In genomic region chr5:150156033-150156381, GRCh38 we compare ENCODE assay signal across 8 cellular contexts. TPM values are rescaled to one million over a fixed set of nuclear protein-coding genes. Genes with fewer than 3 reads are reported as not detected.
A peak's percentile ranks its signal among the peaks of the same experiment; 100 is the strongest.
DNase-seq lines count a peak whose midpoint lies in the region; ATAC-seq, FAIRE-seq and TF ChIP-seq lines count a peak whose summit lies in the region.

No MANE protein-coding gene starts in this region.

- H3K27ac ChIP-seq in right cardiac atrium (ENCODE audit: low read length): peak overlapping the region; percentile 84

- intact Hi-C loops in right cardiac atrium (cut with DNase I): no loop called here

- H3K9me3 ChIP-seq in right cardiac atrium (ENCODE audit: control insufficient read depth, low read length): no peaks in the 10 kb centered on the region

- peaks cover 10% of the 10 kb centered on the region for H3K27me3 Mint-ChIP-seq in WTC11 (ENCODE audit: low read depth)
- H3K27me3 Mint-ChIP-seq in stimulated activated naive B cell treated with anti-CD40 and anti-IgM and Interleukin-4, amounts not matched to agents 10 μg/mL and 1 μg/mL and 100 μg/mL, for 72 hours: peaks cover 0 to 16% of the 10 kb centered on the region in 2 donors

- no peaks in the 10 kb centered on the region for H3K4me1 ChIP-seq in right cardiac atrium (ENCODE audit: control insufficient read depth, insufficient read depth, low read length)

- ATAC-seq in GM19395 (IDR thresholded peaks at IDR 0.05; ENCODE audit: unreplicated experiment) (peak; percentile 13), WTC11 (no peak), right cardiac atrium (peak in 1 of 2 donors; percentile 1), GM18870 (IDR thresholded peaks at IDR 0.05; ENCODE audit: unreplicated experiment) (no peak)
- peak; percentile 3 to 4 for ATAC-seq in stimulated activated naive B cell treated with anti-CD40 and anti-IgM and Interleukin-4, amounts not matched to agents 10 μg/mL and 1 μg/mL and 100 μg/mL, for 72 hours (replicated peaks)

- peak overlapping the region; percentile 69 for H3K4me3 ChIP-seq in right cardiac atrium (ENCODE audit: low read length)

- POLR2A ChIA-PET in WTC11 (lab: Charles Lee): interaction anchor here (0.7 kb wide), 1 partner anchor 20 kb away, joined by 5 read pairs; no protein-coding TSS in a partner anchor

- no peaks in the 10 kb centered on the region for H3K36me3 Mint-ChIP-seq in WTC11
- no peaks in the 10 kb centered on the region for H3K36me3 Mint-ChIP-seq in stimulated activated naive B cell treated with anti-CD40 and anti-IgM and Interleukin-4, amounts not matched to agents 10 μg/mL and 1 μg/mL and 100 μg/mL, for 72 hours

- H3K4me3 Mint-ChIP-seq in WTC11: peak overlapping the region; percentile 67
- peak overlapping the region; percentile 93 to 96 for H3K4me3 Mint-ChIP-seq in stimulated activated naive B cell treated with anti-CD40 and anti-IgM and Interleukin-4, amounts not matched to agents 10 μg/mL and 1 μg/mL and 100 μg/mL, for 72 hours

- H3K9me3 Mint-ChIP-seq in WTC11: no peaks in the 10 kb centered on the region
- H3K9me3 Mint-ChIP-seq in stimulated activated naive B cell treated with anti-CD40 and anti-IgM and Interleukin-4, amounts not matched to agents 10 μg/mL and 1 μg/mL and 100 μg/mL, for 72 hours: no peaks in the 10 kb centered on the region

- no peak for TF ChIP-seq POLR2A in GM12892 (IDR thresholded peaks at IDR 0.05; ENCODE audit: low read depth, low read length)

- H3K27me3 ChIP-seq in right cardiac atrium (ENCODE audit: control insufficient read depth, insufficient read depth): no peaks in the 10 kb centered on the region

- no peak for FAIRE-seq in GM12892 (lab: Jason Lieb, UNC)

- WGBS in right cardiac atrium: 6% methylated on average over 9 of the region's 9 CpGs

- H3K4me1 Mint-ChIP-seq in WTC11: peaks cover 29% of the 10 kb centered on the region
- H3K4me1 Mint-ChIP-seq in stimulated activated naive B cell treated with anti-CD40 and anti-IgM and Interleukin-4, amounts not matched to agents 10 μg/mL and 1 μg/mL and 100 μg/mL, for 72 hours: peaks cover 26 to 46% of the 10 kb centered on the region in 2 donors

- CTCF ChIA-PET in WTC11 (lab: Charles Lee): interaction anchor here (0.6 to 3.9 kb wide), 9 partner anchors 11 to 194 kb away, joined by 4 to 20 read pairs (median 5); no protein-coding TSS in a partner anchor

- no peak for TF ChIP-seq CTCF in WTC11 (IDR thresholded peaks at IDR 0.05)

- peak overlapping the region; percentile 54; the same call in 1 of the 2 replicates for H3K27ac Mint-ChIP-seq in WTC11
- H3K27ac Mint-ChIP-seq in stimulated activated naive B cell treated with anti-CD40 and anti-IgM and Interleukin-4, amounts not matched to agents 10 μg/mL and 1 μg/mL and 100 μg/mL, for 72 hours: peak overlapping the region; percentile 94

- DNase-seq in WTC11 (ENCODE audit: low spot score) (no peak), right cardiac atrium (no peak), AG08396 (ENCODE audit: low spot score) (no peak), GM12892 (ENCODE audit: insufficient read length) (no peak), retina (no peak)
- DNase-seq in stimulated activated naive B cell treated with anti-CD40 and anti-IgM and Interleukin-4, amounts not matched to agents 10 μg/mL and 1 μg/mL and 100 μg/mL, for 72 hours: no peak

TF ChIP-seq in WTC11, 78 proteins besides CTCF, POLR2A, EP300 and RAD21:
- TF ChIP-seq ZNF512 (CRISPR knock-in tag; IDR thresholded peaks at IDR 0.05; ENCODE audit: borderline replicate concordance): 0 out of 2 replicates have a peak, but pooled peaks have one; percentile 41
- TF ChIP-seq, protein P1, sequence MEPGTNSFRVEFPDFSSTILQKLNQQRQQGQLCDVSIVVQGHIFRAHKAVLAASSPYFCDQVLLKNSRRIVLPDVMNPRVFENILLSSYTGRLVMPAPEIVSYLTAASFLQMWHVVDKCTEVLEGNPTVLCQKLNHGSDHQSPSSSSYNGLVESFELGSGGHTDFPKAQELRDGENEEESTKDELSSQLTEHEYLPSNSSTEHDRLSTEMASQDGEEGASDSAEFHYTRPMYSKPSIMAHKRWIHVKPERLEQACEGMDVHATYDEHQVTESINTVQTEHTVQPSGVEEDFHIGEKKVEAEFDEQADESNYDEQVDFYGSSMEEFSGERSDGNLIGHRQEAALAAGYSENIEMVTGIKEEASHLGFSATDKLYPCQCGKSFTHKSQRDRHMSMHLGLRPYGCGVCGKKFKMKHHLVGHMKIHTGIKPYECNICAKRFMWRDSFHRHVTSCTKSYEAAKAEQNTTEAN (CRISPR knock-in tag; IDR thresholded peaks at IDR 0.05): 0 out of 2 replicates have a peak, but pooled peaks have one; percentile 31
- peak; percentile 44; the same call in 1 of the 2 replicates for TF ChIP-seq NFE2L1 (CRISPR knock-in tag; IDR thresholded peaks at IDR 0.05)
- TF ChIP-seq, protein P2, sequence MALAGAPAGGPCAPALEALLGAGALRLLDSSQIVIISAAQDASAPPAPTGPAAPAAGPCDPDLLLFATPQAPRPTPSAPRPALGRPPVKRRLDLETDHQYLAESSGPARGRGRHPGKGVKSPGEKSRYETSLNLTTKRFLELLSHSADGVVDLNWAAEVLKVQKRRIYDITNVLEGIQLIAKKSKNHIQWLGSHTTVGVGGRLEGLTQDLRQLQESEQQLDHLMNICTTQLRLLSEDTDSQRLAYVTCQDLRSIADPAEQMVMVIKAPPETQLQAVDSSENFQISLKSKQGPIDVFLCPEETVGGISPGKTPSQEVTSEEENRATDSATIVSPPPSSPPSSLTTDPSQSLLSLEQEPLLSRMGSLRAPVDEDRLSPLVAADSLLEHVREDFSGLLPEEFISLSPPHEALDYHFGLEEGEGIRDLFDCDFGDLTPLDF (CRISPR knock-in tag; IDR thresholded peaks at IDR 0.05): no peak

RNA-seq across cellular contexts. Expression of gene PDGFRB, which starts 0.4 kb away (rescaled TPM):
- total RNA-seq in WTC11 (2021) (5.0 to 7.9 TPM (median 5.1 TPM) in 3 replicates), right cardiac atrium (10 to 100 TPM; 42.7 to 68.0 (median 46.4) TPM)
- 24.6 TPM for polyA plus RNA-seq in right cardiac atrium
- 0.89 TPM for polyA plus RNA-seq in GM12892 (2012; ENCODE audit: missing spikeins)

RNA-seq across cellular contexts. Expression of gene CDX1, which starts 10.6 kb away (rescaled TPM):
- total RNA-seq in WTC11 (2021) (0.09 to 0.14 TPM (median 0.13 TPM) in 3 replicates), right cardiac atrium (under 1 TPM in 1 of 4 donors, not detected in 3; 0.23 TPM)
- 0.09 TPM for polyA plus RNA-seq in right cardiac atrium
- not detected for polyA plus RNA-seq in GM12892 (2012; ENCODE audit: missing spikeins)

RNA-seq across cellular contexts. Expression of gene SLC6A7, which starts 33.9 kb away (rescaled TPM):
- total RNA-seq in WTC11 (2021) (0.04 TPM in 1 of 3 replicates, not detected in the others), right cardiac atrium (not detected)
- polyA plus RNA-seq in right cardiac atrium: not detected
- polyA plus RNA-seq in GM12892 (2012; ENCODE audit: missing spikeins): 0.32 TPM

Comparison
In these comparisons a context has a peak if more than half of its experiments do, and no peak if none do; other contexts are left out.
1. ATAC-seq: peak in GM19395 (single experiment) and stimulated activated naive B cell treated with anti-CD40 and anti-IgM and Interleukin-4, amounts not matched to agents 10 μg/mL and 1 μg/mL and 100 μg/mL, for 72 hours (2 of 2); none in WTC11 (single experiment) and GM18870 (single experiment).